In genomic region chr2:112626604-112627059, GRCh38 we compare ENCODE assay signal across 1 cellular context.
TF ChIP-seq lines count a peak whose summit lies in the region.

No MANE protein-coding gene starts in this region.

TF ChIP-seq in GM12878, 131 proteins besides CTCF, POLR2A, EP300 and RAD21 (continued from another document):
- no peak for TF ChIP-seq ZNF687 (IDR thresholded peaks at IDR 0.05)
- TF ChIP-seq HDAC6 (IDR thresholded peaks at IDR 0.05; ENCODE audit: unreplicated experiment): no peak
- TF ChIP-seq, protein P1, sequence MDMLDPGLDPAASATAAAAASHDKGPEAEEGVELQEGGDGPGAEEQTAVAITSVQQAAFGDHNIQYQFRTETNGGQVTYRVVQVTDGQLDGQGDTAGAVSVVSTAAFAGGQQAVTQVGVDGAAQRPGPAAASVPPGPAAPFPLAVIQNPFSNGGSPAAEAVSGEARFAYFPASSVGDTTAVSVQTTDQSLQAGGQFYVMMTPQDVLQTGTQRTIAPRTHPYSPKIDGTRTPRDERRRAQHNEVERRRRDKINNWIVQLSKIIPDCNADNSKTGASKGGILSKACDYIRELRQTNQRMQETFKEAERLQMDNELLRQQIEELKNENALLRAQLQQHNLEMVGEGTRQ (IDR thresholded peaks at IDR 0.05; ENCODE audit: borderline replicate concordance, low read depth, low read length): no peak
- TF ChIP-seq EZH2 (IDR thresholded peaks at IDR 0.05; ENCODE audit: borderline replicate concordance, control insufficient read depth, low read depth, low read length): no peak
- no peak for TF ChIP-seq E4F1 (IDR thresholded peaks at IDR 0.05; ENCODE audit: borderline replicate concordance, partially characterized antibody)
- TF ChIP-seq KLF5 (IDR thresholded peaks at IDR 0.05; ENCODE audit: partially characterized antibody): no peak
- TF ChIP-seq HCFC1 (IDR thresholded peaks at IDR 0.05; ENCODE audit: low read length): no peak
- TF ChIP-seq, protein P2, sequence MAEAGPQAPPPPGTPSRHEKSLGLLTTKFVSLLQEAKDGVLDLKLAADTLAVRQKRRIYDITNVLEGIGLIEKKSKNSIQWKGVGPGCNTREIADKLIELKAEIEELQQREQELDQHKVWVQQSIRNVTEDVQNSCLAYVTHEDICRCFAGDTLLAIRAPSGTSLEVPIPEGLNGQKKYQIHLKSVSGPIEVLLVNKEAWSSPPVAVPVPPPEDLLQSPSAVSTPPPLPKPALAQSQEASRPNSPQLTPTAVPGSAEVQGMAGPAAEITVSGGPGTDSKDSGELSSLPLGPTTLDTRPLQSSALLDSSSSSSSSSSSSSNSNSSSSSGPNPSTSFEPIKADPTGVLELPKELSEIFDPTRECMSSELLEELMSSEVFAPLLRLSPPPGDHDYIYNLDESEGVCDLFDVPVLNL (IDR thresholded peaks at IDR 0.05; ENCODE audit: low read depth, low read length): no peak
